ENCODE assay signal across 19 cellular contexts in genomic region chr15:96703087-96703486, GRCh38.
"Had no signal": no experiment of that assay in that cellular context is flagged by ENCODE, and none has a peak within 500 bp of the region (broad histone marks: within the 10 kb centered on the region; RNA-seq: fewer than 3 reads in every experiment).

No MANE protein-coding gene starts in this region.

- H3K27ac ChIP-seq: coronary artery, right atrium auricular region, skin epidermis, suprapubic skin had no signal

- ATAC-seq: activated CD8-positive, alpha-beta T cell treated with anti-CD3 and anti-CD28 coated beads for 36 hours; activated naive CD8-positive, alpha-beta T cell treated with anti-CD3 and anti-CD28 coated beads, Interleukin-2, amount 50 U/mL, for 24 hours; naive thymus-derived CD4-positive, alpha-beta T cell; SK-N-SH treated with all-trans-retinoic acid at 6 μM for 48 hours; T-cell had no signal

- H3K4me1 Mint-ChIP-seq: activated naive CD8-positive, alpha-beta T cell treated with anti-CD3 and anti-CD28 coated beads, Interleukin-2, amount 50 U/mL, for 24 hours; naive thymus-derived CD4-positive, alpha-beta T cell; T-cell had no signal

- H3K36me3 ChIP-seq: right atrium auricular region, suprapubic skin had no signal

- H3K36me3 Mint-ChIP-seq: naive thymus-derived CD4-positive, alpha-beta T cell; T-cell had no signal

- H3K27ac Mint-ChIP-seq: activated CD8-positive, alpha-beta T cell treated with anti-CD3 and anti-CD28 coated beads for 36 hours; activated naive CD4-positive, alpha-beta T cell treated with anti-CD3 and anti-CD28 coated beads for 36 hours; activated naive CD8-positive, alpha-beta T cell treated with anti-CD3 and anti-CD28 coated beads, Interleukin-2, amount 50 U/mL, for 24 hours; activated T-cell treated with anti-CD3 and anti-CD28 coated beads, Interleukin-2, amount 50 U/mL, for 24 hours; naive thymus-derived CD4-positive, alpha-beta T cell; progenitor cell of endocrine pancreas; stimulated activated naive CD8-positive, alpha-beta T cell treated with anti-CD3 and anti-CD28 coated beads, Interleukin-15, Interleukin-2, amounts not matched to agents 100 ng/mL and 50 ng/mL, for 24 hours; T-cell had no signal

- H3K27me3 ChIP-seq: right atrium auricular region, suprapubic skin had no signal

- DNase-seq: activated CD4-positive, alpha-beta T cell treated with anti-CD3 and anti-CD28 coated beads for 48 hours; activated CD4-positive, CD25-positive, alpha-beta regulatory T cell; activated CD8-positive, alpha-beta T cell treated with anti-CD3 and anti-CD28 coated beads for 36 hours; activated naive CD4-positive, alpha-beta T cell treated with anti-CD3 and anti-CD28 coated beads for 36 hours; activated naive CD8-positive, alpha-beta T cell treated with anti-CD3 and anti-CD28 coated beads, Interleukin-2, amount 50 U/mL, for 24 hours; activated T-cell treated with anti-CD3 and anti-CD28 coated beads, Interleukin-2, amount 50 U/mL, for 24 hours; anterior cingulate cortex; head of caudate nucleus; mesenchymal stem cell; naive thymus-derived CD4-positive, alpha-beta T cell; T-cell; trophoblast cell had no signal

- H3K4me3 Mint-ChIP-seq: activated CD8-positive, alpha-beta T cell treated with anti-CD3 and anti-CD28 coated beads for 36 hours; activated naive CD4-positive, alpha-beta T cell treated with anti-CD3 and anti-CD28 coated beads for 36 hours; activated naive CD8-positive, alpha-beta T cell treated with anti-CD3 and anti-CD28 coated beads, Interleukin-2, amount 50 U/mL, for 24 hours; activated T-cell treated with anti-CD3 and anti-CD28 coated beads, Interleukin-2, amount 50 U/mL, for 24 hours; naive thymus-derived CD4-positive, alpha-beta T cell; stimulated activated naive CD8-positive, alpha-beta T cell treated with anti-CD3 and anti-CD28 coated beads, Interleukin-15, Interleukin-2, amounts not matched to agents 100 ng/mL and 50 ng/mL, for 24 hours; T-cell had no signal

- H3K4me3 ChIP-seq: coronary artery, right atrium auricular region, skin epidermis, suprapubic skin had no signal

- H3K9me3 Mint-ChIP-seq: activated CD8-positive, alpha-beta T cell treated with anti-CD3 and anti-CD28 coated beads for 36 hours; activated naive CD4-positive, alpha-beta T cell treated with anti-CD3 and anti-CD28 coated beads for 36 hours; activated naive CD8-positive, alpha-beta T cell treated with anti-CD3 and anti-CD28 coated beads, Interleukin-2, amount 50 U/mL, for 24 hours; activated T-cell treated with anti-CD3 and anti-CD28 coated beads, Interleukin-2, amount 50 U/mL, for 24 hours; naive thymus-derived CD4-positive, alpha-beta T cell; stimulated activated naive CD8-positive, alpha-beta T cell treated with anti-CD3 and anti-CD28 coated beads, Interleukin-15, Interleukin-2, amounts not matched to agents 100 ng/mL and 50 ng/mL, for 24 hours had no signal
